ENCODE assay signal across 34 cellular contexts in the genomic region with DNA sequence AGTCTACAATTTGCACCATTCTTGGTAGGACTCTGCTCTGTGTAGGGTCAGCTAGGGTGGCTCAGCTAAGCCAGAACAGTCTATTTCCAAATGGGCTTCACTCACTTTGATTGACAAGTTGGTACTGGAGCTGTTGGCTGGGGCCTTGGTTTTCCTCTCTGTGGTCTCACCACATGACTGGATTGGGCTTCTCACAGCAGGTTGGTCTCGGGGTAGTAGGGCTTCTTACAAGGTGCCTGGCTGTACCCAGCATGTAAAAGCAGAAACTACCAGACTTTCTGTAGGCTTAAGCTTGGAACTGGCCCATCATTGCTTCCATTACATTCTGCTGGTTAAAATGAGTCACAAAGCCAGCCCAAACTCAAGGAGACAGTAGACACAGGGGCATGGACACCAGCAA.
"Had no signal": no experiment of that assay in that cellular context is flagged by ENCODE, and none has a peak within 500 bp of the region (broad histone marks: within the 10 kb centered on the region; RNA-seq: fewer than 3 reads in every experiment).

No MANE protein-coding gene starts in this region.

- ATAC-seq: activated CD4-positive, CD25-positive, alpha-beta regulatory T cell treated with anti-CD3 and anti-CD28 coated beads, Interleukin-2, amount 50 U/mL, for 24 hours; activated CD8-positive, alpha-beta T cell treated with anti-CD3 and anti-CD28 coated beads for 36 hours; activated naive CD8-positive, alpha-beta T cell treated with anti-CD3 and anti-CD28 coated beads, Interleukin-2, amount 50 U/mL, for 24 hours; esophagus mucosa had no signal

- H3K27ac Mint-ChIP-seq: activated B cell treated with CpG ODN at 0.5 μM for 24 hours; activated CD8-positive, alpha-beta T cell treated with anti-CD3 and anti-CD28 coated beads for 36 hours; activated naive CD4-positive, alpha-beta T cell treated with anti-CD3 and anti-CD28 coated beads for 36 hours; activated naive CD4-positive, alpha-beta T cell treated with anti-CD3 and anti-CD28 coated beads, Interleukin-2, amount 50 U/mL, for 24 hours; activated naive CD8-positive, alpha-beta T cell treated with anti-CD3 and anti-CD28 coated beads for 36 hours; activated naive CD8-positive, alpha-beta T cell treated with anti-CD3 and anti-CD28 coated beads, Interleukin-2, amount 50 U/mL, for 24 hours; activated T-helper 1 cell treated with anti-CD3 and anti-CD28 coated beads, Interleukin-12 subunit alpha, Interleukin-12 subunit beta, Interleukin-2, Interleukin-4 antibody, amounts not matched to agents 30 ng/mL and 10 ng/mL and 1 ng/mL, durations not matched to agents 14 hours and 24 hours and 36 hours; activated T-helper 2 cell treated with anti-CD3 and anti-CD28 coated beads, Interferon-gamma antibody, Interleukin-2, Interleukin-4, amounts not matched to agents 10 μg/mL and 5 μg/mL and 100 μg/mL, durations not matched to agents 14 hours and 24 hours and 36 hours; T-helper 1 cell treated with Interleukin-12 subunit alpha and Interleukin-12 subunit beta and Interleukin-4 antibody, amounts not matched to agents 30 μg/mL and 1 μg/mL, for 36 hours; T-helper 2 cell treated with Interferon-gamma antibody and Interleukin-4, amounts not matched to agents 5 μg/mL and 100 μg/mL, for 36 hours had no signal

- H3K4me3 ChIP-seq: adrenal gland, breast epithelium, cardiac muscle cell, colonic mucosa had no signal

- H3K4me1 ChIP-seq: adrenal gland, breast epithelium, colonic mucosa had no signal

- H3K27me3 ChIP-seq: adrenal gland, breast epithelium, cardiac muscle cell, colonic mucosa had no signal

- H3K36me3 ChIP-seq: adrenal gland, breast epithelium, cardiac muscle cell, colonic mucosa, WERI-Rb-1 had no signal

- H3K27me3 Mint-ChIP-seq: activated B cell treated with CpG ODN at 0.5 μM for 24 hours; activated CD8-positive, alpha-beta T cell treated with anti-CD3 and anti-CD28 coated beads for 36 hours; activated naive CD8-positive, alpha-beta T cell treated with anti-CD3 and anti-CD28 coated beads for 36 hours; activated naive CD8-positive, alpha-beta T cell treated with anti-CD3 and anti-CD28 coated beads, Interleukin-2, amount 50 U/mL, for 24 hours had no signal

- H3K9me3 ChIP-seq: adrenal gland, breast epithelium, colonic mucosa had no signal

- H3K4me1 Mint-ChIP-seq: activated B cell treated with CpG ODN at 0.5 μM for 24 hours; activated naive CD4-positive, alpha-beta T cell treated with anti-CD3 and anti-CD28 coated beads, Interleukin-2, amount 50 U/mL, for 24 hours; activated naive CD8-positive, alpha-beta T cell treated with anti-CD3 and anti-CD28 coated beads for 36 hours; activated naive CD8-positive, alpha-beta T cell treated with anti-CD3 and anti-CD28 coated beads, Interleukin-2, amount 50 U/mL, for 24 hours had no signal

- DNase-seq: activated B cell treated with CpG ODN at 0.5 μM for 24 hours; activated CD4-positive, alpha-beta T cell treated with anti-CD3 and anti-CD28 coated beads for 48 hours; activated CD4-positive, alpha-beta T cell treated with anti-CD3 and anti-CD28 coated beads, Interleukin-2, amount 50 U/mL, for 1 hour; activated CD4-positive, alpha-beta T cell treated with anti-CD3 and anti-CD28 coated beads, Interleukin-2, amount 50 U/mL, for 48 hours; activated CD8-positive, alpha-beta memory T cell treated with anti-CD3 and anti-CD28 coated beads for 24 hours; activated CD8-positive, alpha-beta T cell treated with anti-CD3 and anti-CD28 coated beads for 36 hours; activated effector memory CD4-positive, alpha-beta T cell treated with anti-CD3 and anti-CD28 coated beads, Interleukin-2, amount 50 U/mL, for 16 hours; activated naive CD4-positive, alpha-beta T cell treated with anti-CD3 and anti-CD28 coated beads for 36 hours; activated naive CD8-positive, alpha-beta T cell treated with anti-CD3 and anti-CD28 coated beads for 36 hours; activated naive CD8-positive, alpha-beta T cell treated with anti-CD3 and anti-CD28 coated beads, Interleukin-2, amount 50 U/mL, for 24 hours; activated T-cell treated with anti-CD3 and anti-CD28 coated beads, Interleukin-2, amount 50 U/mL, for 1 hour; activated T-cell treated with anti-CD3 and anti-CD28 coated beads, Interleukin-2, amount 50 U/mL, for 48 hours; amygdala; aorta; central memory CD4-positive, alpha-beta T cell; cerebellar nuclear complex; colonic mucosa; effector CD8-positive, alpha-beta T cell; foreskin fibroblast; head of caudate nucleus; T1000; WERI-Rb-1 had no signal

- H3K4me3 Mint-ChIP-seq: activated B cell treated with CpG ODN at 0.5 μM for 24 hours; activated CD8-positive, alpha-beta T cell treated with anti-CD3 and anti-CD28 coated beads for 36 hours; activated naive CD4-positive, alpha-beta T cell treated with anti-CD3 and anti-CD28 coated beads for 36 hours; activated naive CD4-positive, alpha-beta T cell treated with anti-CD3 and anti-CD28 coated beads, Interleukin-2, amount 50 U/mL, for 24 hours; activated naive CD8-positive, alpha-beta T cell treated with anti-CD3 and anti-CD28 coated beads for 36 hours; activated naive CD8-positive, alpha-beta T cell treated with anti-CD3 and anti-CD28 coated beads, Interleukin-2, amount 50 U/mL, for 24 hours; activated T-helper 1 cell treated with anti-CD3 and anti-CD28 coated beads, Interleukin-12 subunit alpha, Interleukin-12 subunit beta, Interleukin-2, Interleukin-4 antibody, amounts not matched to agents 30 ng/mL and 10 ng/mL and 1 ng/mL, durations not matched to agents 14 hours and 24 hours and 36 hours; brain; T-helper 1 cell treated with Interleukin-12 subunit alpha and Interleukin-12 subunit beta and Interleukin-4 antibody, amounts not matched to agents 30 μg/mL and 1 μg/mL, for 36 hours; T-helper 2 cell treated with Interferon-gamma antibody and Interleukin-4, amounts not matched to agents 5 μg/mL and 100 μg/mL, for 36 hours had no signal

- H3K9me3 Mint-ChIP-seq: activated naive CD4-positive, alpha-beta T cell treated with anti-CD3 and anti-CD28 coated beads for 36 hours; activated naive CD4-positive, alpha-beta T cell treated with anti-CD3 and anti-CD28 coated beads, Interleukin-2, amount 50 U/mL, for 24 hours; activated naive CD8-positive, alpha-beta T cell treated with anti-CD3 and anti-CD28 coated beads for 36 hours; activated naive CD8-positive, alpha-beta T cell treated with anti-CD3 and anti-CD28 coated beads, Interleukin-2, amount 50 U/mL, for 24 hours; activated T-helper 2 cell treated with anti-CD3 and anti-CD28 coated beads, Interferon-gamma antibody, Interleukin-2, Interleukin-4, amounts not matched to agents 10 μg/mL and 5 μg/mL and 100 μg/mL, durations not matched to agents 14 hours and 24 hours and 36 hours; T-helper 1 cell treated with Interleukin-12 subunit alpha and Interleukin-12 subunit beta and Interleukin-4 antibody, amounts not matched to agents 30 μg/mL and 1 μg/mL, for 36 hours had no signal

- H3K27ac ChIP-seq: breast epithelium, cardiac muscle cell, colonic mucosa, WERI-Rb-1 had no signal

- H3K36me3 Mint-ChIP-seq: activated naive CD4-positive, alpha-beta T cell treated with anti-CD3 and anti-CD28 coated beads, Interleukin-2, amount 50 U/mL, for 24 hours; activated naive CD8-positive, alpha-beta T cell treated with anti-CD3 and anti-CD28 coated beads for 36 hours; brain had no signal

- FAIRE-seq: frontal cortex had no signal
